7 cellular contexts compared by ENCODE assay signal in genomic region chr12:110279561-110279960, GRCh38. TPM values are rescaled to one million over a fixed set of nuclear protein-coding genes. Genes with fewer than 3 reads are reported as not detected.
A peak's percentile ranks its signal among the peaks of the same experiment; 100 is the strongest.
DNase-seq lines count a peak whose midpoint lies in the region; ATAC-seq and TF ChIP-seq lines count a peak whose summit lies in the region.

No MANE protein-coding gene starts in this region.

- peak overlapping the region; percentile 75 for H3K4me3 Mint-ChIP-seq in mesothelial cell of epicardium

- H3K27me3 ChIP-seq in SJCRH30: no peaks in the 10 kb centered on the region

- peak overlapping the region; percentile 89; the same call in 1 of the 2 replicates for H3K4me3 ChIP-seq in SJCRH30

- ATAC-seq in left lobe of liver: no peak
- no peak for ATAC-seq in HG02798 (IDR thresholded peaks at IDR 0.05; ENCODE audit: poor library complexity, unreplicated experiment)

- peaks cover 14% of the 10 kb centered on the region for H3K4me1 ChIP-seq in SJCRH30

- no peaks in the 10 kb centered on the region for H3K9me3 ChIP-seq in SJCRH30 (replicated peaks)

- H3K27me3 Mint-ChIP-seq in mesothelial cell of epicardium (ENCODE audit: low read depth): no peaks in the 10 kb centered on the region

- no peaks in the 10 kb centered on the region for H3K9me3 Mint-ChIP-seq in mesothelial cell of epicardium

- H3K27ac ChIP-seq in C4-2B (peak overlapping the region; percentile 97; the same call in 1 of the 2 replicates), SJCRH30 (no peak overlapping the region)

- DNase-seq in DMS79 treated with DMSO at 0.1 percent for 48 hours (lab: John Stamatoyannopoulos, UW): peak; percentile 81
- DNase-seq in SJCRH30: peak in 1 of 2 experiments; percentile 19
- no peak for DNase-seq in mesothelial cell of epicardium (ENCODE audit: low spot score in 2 of 2, unreplicated experiment in 2 of 2)
- DNase-seq in mesenteric fat pad (ENCODE audit: low spot score): no peak
- no peak for DNase-seq in left lobe of liver (ENCODE audit: low spot score)

- H3K36me3 Mint-ChIP-seq in mesothelial cell of epicardium: no peaks in the 10 kb centered on the region

- peaks cover 52% of the 10 kb centered on the region for H3K4me1 Mint-ChIP-seq in mesothelial cell of epicardium

- TF ChIP-seq CTCF in C4-2B (conservative IDR thresholded peaks at IDR 0.05): no peak
- no peak for TF ChIP-seq CTCF in mesothelial cell of epicardium (IDR thresholded peaks at IDR 0.05; ENCODE audit: unreplicated experiment)

- H3K36me3 ChIP-seq in SJCRH30: peaks cover 18% of the 10 kb centered on the region

- H3K27ac Mint-ChIP-seq in mesothelial cell of epicardium: peak overlapping the region; percentile 88

RNA-seq across cellular contexts. Expression of gene ATP2A2, which starts 1.5 kb away (rescaled TPM):
- 164 and 166 TPM in 2 replicates for total RNA-seq in SJCRH30 (2014; rRNA removed; shearing (Covaris generic))
- total RNA-seq in mesothelial cell of epicardium: 179 to 186 TPM (median 182 TPM) in 3 replicates
- total RNA-seq in mesenteric fat pad: 232 TPM
- 118 TPM for total RNA-seq in left lobe of liver
